Comparison of ENCODE assay signal across 14 cellular contexts in genomic region chrX:139692908-139693307, GRCh38. TPM values are rescaled to one million over a fixed set of nuclear protein-coding genes. Genes with fewer than 3 reads are reported as not detected.
DNase-seq lines count a peak whose midpoint lies in the region; ATAC-seq and TF ChIP-seq lines count a peak whose summit lies in the region.
"Had no signal": no experiment of that assay in that cellular context is flagged by ENCODE, and none has a peak within 500 bp of the region (broad histone marks: within the 10 kb centered on the region; RNA-seq: fewer than 3 reads in every experiment).

No MANE protein-coding gene starts in this region.

- H3K27me3 ChIP-seq in mesendoderm (ENCODE audit: insufficient read depth, low read length, poor library complexity) (no peaks in the 10 kb centered on the region), aorta (ENCODE audit: control insufficient read depth in 1 of 2, insufficient read depth in 2 of 2, low read length in 1 of 2) (no peaks in the 10 kb centered on the region), esophagus squamous epithelium (peaks cover 0 to 18% (median 0%) of the 10 kb centered on the region in 4 donors), prostate gland (replicated peaks; ENCODE audit: insufficient read depth) (no peaks in the 10 kb centered on the region)

- TF ChIP-seq CTCF in natural killer cell (IDR thresholded peaks at IDR 0.05) (no peak), astrocyte of the cerebellum (IDR thresholded peaks at IDR 0.05; ENCODE audit: low read depth, low read length, missing control alignments) (no peak), esophagus squamous epithelium (IDR thresholded peaks at IDR 0.05) (no peak), prostate gland (IDR thresholded peaks at IDR 0.05) (no peak)

- no peak overlapping the region for H4K5ac ChIP-seq in mesendoderm (ENCODE audit: low read length)

- no peaks in the 10 kb centered on the region for H3K9me3 Mint-ChIP-seq in natural killer cell
- H3K9me3 Mint-ChIP-seq in natural killer cell treated with Interleukin-12 subunit alpha and Interleukin-12 subunit beta and Interleukin-15 and Interleukin-18, amount 100 ng/mL, for 72 hours, result no peaks in the 10 kb centered on the region

- no CpG with 5 or more reads among the region's 8 CpGs for WGBS in mesendoderm (ENCODE audit: extremely low coverage, insufficient coverage, low lambda C conversion rate)
- WGBS in aorta, 2 donors, result 23 to 35% methylated on average over 8 of the region's 8 CpGs
- WGBS in esophagus squamous epithelium, 2 donors, result 56 to 73% methylated on average over 2 to 8 of the region's 8 CpGs
- 67% methylated on average over 8 of the region's 8 CpGs for WGBS in prostate gland

- ATAC-seq in natural killer cell (no peak), aorta (ENCODE audit: low FRiP score) (peak; percentile 12)
- ATAC-seq in natural killer cell treated with Interleukin-12 subunit alpha and Interleukin-12 subunit beta and Interleukin-15 and Interleukin-18, amount 100 ng/mL, for 72 hours, result no peak

- intact Hi-C loops in natural killer cell (cut with micrococcal nuclease) (no loop called here), aorta (cut with DNase I) (no loop called here), esophagus squamous epithelium (cut with DNase I) (no loop called here), prostate gland (cut with DNase I) (no loop called here)

- H3K27ac ChIP-seq in mesendoderm (ENCODE audit: low read depth, low read length), result no peak overlapping the region
- H3K27ac ChIP-seq in aorta (ENCODE audit: low read depth in 1 of 2, low read length in 2 of 2), result no peak overlapping the region
- no peak overlapping the region for H3K27ac ChIP-seq in esophagus squamous epithelium
- H3K27ac ChIP-seq in prostate gland, result no peak overlapping the region

- no peak overlapping the region for H3K4me2 ChIP-seq in mesendoderm (ENCODE audit: low read length)

- DNase-seq in natural killer cell, result no peak
- no peak for DNase-seq in natural killer cell treated with Interleukin-12 subunit alpha and Interleukin-12 subunit beta and Interleukin-15 and Interleukin-18, amount 100 ng/mL, for 72 hours (ENCODE audit: low spot score)
- no peak for DNase-seq in astrocyte of the cerebellum (ENCODE audit: low read depth)
- DNase-seq in mesendoderm, result peak; percentile 3
- DNase-seq in aorta, result no peak
- no peak for DNase-seq in esophagus squamous epithelium (lab: John Stamatoyannopoulos, UW)
- DNase-seq in DMS153 (lab: John Stamatoyannopoulos, UW), result no peak
- no peak for DNase-seq in prostate gland (ENCODE audit: low spot score)
- DNase-seq: AML-193; cerebellar nuclear complex; NCI-H2171; stimulated activated CD4-positive, alpha-beta T cell treated with anti-CD3 and anti-CD28 coated beads, Interleukin-4, amount 100 ng/mL, for 24 hours; stimulated activated naive CD4-positive, alpha-beta T cell treated with Interleukin-2 at 50 U/mL for 16 hours; T1000 had no signal

- no peak overlapping the region for H2AK5ac ChIP-seq in mesendoderm (ENCODE audit: low read length)

- no peak overlapping the region for H3K23ac ChIP-seq in mesendoderm (ENCODE audit: low read length)

- H3K27ac Mint-ChIP-seq in natural killer cell, result no peak overlapping the region
- no peak overlapping the region for H3K27ac Mint-ChIP-seq in natural killer cell treated with Interleukin-12 subunit alpha and Interleukin-12 subunit beta and Interleukin-15 and Interleukin-18, amount 100 ng/mL, for 72 hours

- no peak overlapping the region for H4K8ac ChIP-seq in mesendoderm (ENCODE audit: low read depth, low read length)

- no peak overlapping the region for H2BK120ac ChIP-seq in mesendoderm (ENCODE audit: low read depth, low read length)

- H3K18ac ChIP-seq in mesendoderm (ENCODE audit: low read length), result no peak overlapping the region

- H3K56ac ChIP-seq in mesendoderm (ENCODE audit: low read length), result no peak overlapping the region

- H3K4me1 Mint-ChIP-seq in natural killer cell, result peaks cover 0 to 11% of the 10 kb centered on the region in 2 donors
- peaks cover 0 to 8% of the 10 kb centered on the region in 2 donors for H3K4me1 Mint-ChIP-seq in natural killer cell treated with Interleukin-12 subunit alpha and Interleukin-12 subunit beta and Interleukin-15 and Interleukin-18, amount 100 ng/mL, for 72 hours (ENCODE audit: low read depth in 2 of 2)

- H3K4me1 ChIP-seq in mesendoderm (ENCODE audit: control insufficient read depth, low read depth, low read length) (no peaks in the 10 kb centered on the region), aorta (ENCODE audit: control insufficient read depth in 1 of 2, insufficient read depth in 2 of 2, low read length in 2 of 2) (no peaks in the 10 kb centered on the region), esophagus squamous epithelium (peaks cover 0 to 16% (median 3%) of the 10 kb centered on the region in 3 donors), prostate gland (replicated peaks) (no peaks in the 10 kb centered on the region)

- TF ChIP-seq POLR2A in esophagus squamous epithelium (IDR thresholded peaks at IDR 0.05) (no peak), prostate gland (IDR thresholded peaks at IDR 0.05) (no peak)

- no peak overlapping the region for H2BK15ac ChIP-seq in mesendoderm (replicated peaks; ENCODE audit: low read depth)

- H3K79me2 ChIP-seq in mesendoderm (ENCODE audit: control insufficient read depth, insufficient read depth, low read length), result no peaks in the 10 kb centered on the region

- H3K36me3 Mint-ChIP-seq in natural killer cell, result no peaks in the 10 kb centered on the region
- H3K36me3 Mint-ChIP-seq in natural killer cell treated with Interleukin-12 subunit alpha and Interleukin-12 subunit beta and Interleukin-15 and Interleukin-18, amount 100 ng/mL, for 72 hours, result no peaks in the 10 kb centered on the region

- H3K27me3 Mint-ChIP-seq in natural killer cell (ENCODE audit: low read depth in 2 of 2), result peaks cover 0 to 14% of the 10 kb centered on the region in 2 donors
- H3K27me3 Mint-ChIP-seq in natural killer cell treated with Interleukin-12 subunit alpha and Interleukin-12 subunit beta and Interleukin-15 and Interleukin-18, amount 100 ng/mL, for 72 hours, result peaks cover 0 to 8% of the 10 kb centered on the region in 2 donors

- peak overlapping the region; percentile 21 for H3K4me3 Mint-ChIP-seq in natural killer cell
- H3K4me3 Mint-ChIP-seq in natural killer cell treated with Interleukin-12 subunit alpha and Interleukin-12 subunit beta and Interleukin-15 and Interleukin-18, amount 100 ng/mL, for 72 hours, result no peak overlapping the region

- H3K36me3 ChIP-seq in mesendoderm (ENCODE audit: control insufficient read depth, insufficient read depth, low read length) (no peaks in the 10 kb centered on the region), aorta (ENCODE audit: control insufficient read depth in 1 of 2, insufficient read depth in 2 of 2, low read length in 1 of 2) (no peaks in the 10 kb centered on the region), esophagus squamous epithelium (no peaks in the 10 kb centered on the region), prostate gland (no peaks in the 10 kb centered on the region)

- H2BK5ac ChIP-seq in mesendoderm (ENCODE audit: low read length), result no peak overlapping the region

- H3K4me3 ChIP-seq in astrocyte of the cerebellum (ENCODE audit: low read depth, low read length) (peak overlapping the region; percentile 36), mesendoderm (ENCODE audit: low read length) (no peak overlapping the region), aorta (ENCODE audit: low read length in 2 of 2) (peak overlapping the region; percentile 14 to 43), esophagus squamous epithelium (peak overlapping the region in 2 of 4 donors; percentile 41 to 53), prostate gland (no peak overlapping the region)

- no peaks in the 10 kb centered on the region for H3K79me1 ChIP-seq in mesendoderm (ENCODE audit: low read length)

- H3K9ac ChIP-seq in mesendoderm (ENCODE audit: low read length), result no peak overlapping the region

- no peak overlapping the region for H3K4ac ChIP-seq in mesendoderm (ENCODE audit: low read depth, low read length)

- H3K9me3 ChIP-seq in aorta (ENCODE audit: control insufficient read depth, low read length), result no peaks in the 10 kb centered on the region
- no peaks in the 10 kb centered on the region for H3K9me3 ChIP-seq in esophagus squamous epithelium
- H3K9me3 ChIP-seq in prostate gland, result no peaks in the 10 kb centered on the region

- in situ Hi-C loops in astrocyte of the cerebellum (cut with HindIII; ENCODE audit: low sequenced_read_pairs), result no loop called here

RNA-seq across cellular contexts. Expression of gene MCF2, which starts 15.1 kb away (rescaled TPM):
- total RNA-seq in natural killer cell (1 to 10 TPM; 2.7 to 4.0 (median 3.1) TPM), aorta (1 to 10 TPM in 1 of 2 donors, under 1 TPM in 1; 0.97 to 1.1 TPM), esophagus squamous epithelium (under 1 TPM in 1 of 4 donors, not detected in 3; 0.15 TPM), prostate gland (10 to 100 TPM in 1 of 2 donors, under 1 TPM in 1; 0.32 to 27.9 TPM)
- 1 to 10 TPM in 1 of 2 donors, under 1 TPM in 1; 0.95 to 1.6 TPM for total RNA-seq in natural killer cell treated with Interleukin-12 subunit alpha and Interleukin-12 subunit beta and Interleukin-15 and Interleukin-18, amount 100 ng/mL, for 72 hours
- 0.98 TPM for polyA plus RNA-seq in mesendoderm (2013, experiment 1 of 2)
- 1.0 TPM for polyA plus RNA-seq in mesendoderm (2013, experiment 2 of 2)
- polyA plus RNA-seq in aorta, result 1 to 10 TPM; 1.6 to 2.3 TPM

Comparison
In these comparisons a context has a peak if more than half of its experiments do, and no peak if none do; other contexts are left out.
1. H3K4me3 ChIP-seq: peak in astrocyte of the cerebellum (single experiment) and aorta (2 of 2); none in mesendoderm (single experiment) and prostate gland (0 of 2).